ENCODE assay signal across 8 cellular contexts in the genomic region with DNA sequence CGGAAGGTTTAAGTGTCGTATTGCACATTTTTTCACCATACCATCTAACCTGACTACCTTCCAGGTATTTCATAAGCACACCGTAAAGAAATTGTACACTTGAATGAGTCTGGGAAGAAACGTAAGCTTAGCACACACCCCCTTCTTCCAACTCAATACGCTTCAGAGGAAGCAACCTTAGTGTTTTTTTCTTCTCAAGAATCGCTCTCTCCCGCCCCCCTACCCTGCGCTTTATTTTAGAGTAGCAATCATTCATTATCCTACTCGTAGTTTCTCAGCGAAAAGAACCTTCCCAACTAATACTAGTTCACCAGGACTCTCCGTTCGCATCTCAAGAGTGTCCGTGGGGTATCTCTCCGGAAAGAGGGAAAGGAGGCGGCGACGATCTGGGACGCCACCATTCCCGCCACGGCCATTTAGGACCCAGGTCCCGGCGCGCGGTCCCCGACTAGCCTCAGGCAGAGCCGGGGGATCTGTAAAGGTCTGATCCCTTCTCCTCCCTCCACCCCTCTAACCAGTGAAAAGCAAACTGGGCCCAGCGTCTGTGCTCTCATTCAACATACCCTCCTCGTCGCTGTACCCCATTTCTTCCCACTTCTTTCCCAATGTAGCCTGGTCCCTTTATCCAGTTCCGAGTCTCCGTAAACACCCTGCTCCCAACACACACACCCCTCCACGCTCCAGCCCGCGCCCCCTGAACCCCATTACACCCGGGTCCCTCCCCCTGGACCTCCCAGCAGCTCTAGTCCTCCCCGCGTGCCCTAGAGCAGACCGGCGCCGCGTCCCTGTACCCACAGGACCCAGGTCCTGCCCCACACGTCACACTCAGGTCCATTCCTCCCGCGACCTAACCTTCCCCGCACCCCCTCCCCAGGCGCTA. TPM values are rescaled to one million over a fixed set of nuclear protein-coding genes. Genes with fewer than 3 reads are reported as not detected.
DNase-seq lines count a peak whose midpoint lies in the region; TF ChIP-seq lines count a peak whose summit lies in the region.

No MANE protein-coding gene starts in this region.

- no peaks in the 10 kb centered on the region for H3K9me3 ChIP-seq in adrenal gland (replicated peaks in 1 of 3)
- no peaks in the 10 kb centered on the region for H3K9me3 ChIP-seq in hepatocyte (ENCODE audit: low read depth)

- intact Hi-C loops in adrenal gland (cut with DNase I), result no loop called here

- peaks cover 5% of the 10 kb centered on the region for H3K27me3 Mint-ChIP-seq in activated naive CD4-positive, alpha-beta T cell treated with anti-CD3 and anti-CD28 coated beads, Interleukin-2, amount 10 ng/mL, durations not matched to agents 7 days and 5 days

- no peaks in the 10 kb centered on the region for H3K9me2 ChIP-seq in hepatocyte (replicated peaks; ENCODE audit: insufficient read depth)

- H3K4me3 ChIP-seq in adrenal gland (peak overlapping the region; percentile 69 to 95 (median 80)), hepatocyte (peak overlapping the region; percentile 51), rectal smooth muscle tissue (ENCODE audit: low read length) (peak overlapping the region; percentile 84)

- H3K4me3 Mint-ChIP-seq in activated naive CD4-positive, alpha-beta T cell treated with anti-CD3 and anti-CD28 coated beads, Interleukin-2, amount 10 ng/mL, durations not matched to agents 7 days and 5 days, result peak overlapping the region; percentile 87

- H3K27ac ChIP-seq in adrenal gland (peak overlapping the region in 3 of 5 donors; percentile 44 to 81 (median 79)), hepatocyte (peak overlapping the region; percentile 78), rectal smooth muscle tissue (ENCODE audit: low read depth, low read length) (peak overlapping the region; percentile 68)

- no peaks in the 10 kb centered on the region for H3K27me3 ChIP-seq in adrenal gland
- H3K27me3 ChIP-seq in hepatocyte, result no peaks in the 10 kb centered on the region
- no peaks in the 10 kb centered on the region for H3K27me3 ChIP-seq in rectal smooth muscle tissue (ENCODE audit: control insufficient read depth, insufficient read depth, low read length)

- no peaks in the 10 kb centered on the region for H3K9me3 Mint-ChIP-seq in activated naive CD4-positive, alpha-beta T cell treated with anti-CD3 and anti-CD28 coated beads, Interleukin-2, amount 10 ng/mL, durations not matched to agents 7 days and 5 days

- TF ChIP-seq POLR2A in adrenal gland (IDR thresholded peaks at IDR 0.05), result no peak

- POLR2A ChIA-PET in HEK293T (lab: Yijun Ruan, JAX), result interaction anchor here (0.6 to 2.2 kb wide), 24 partner anchors 9 to 373 kb away, joined by 3 to 9 read pairs (median 4); a partner anchor contains a TSS

- H2AFZ ChIP-seq in hepatocyte, result peak overlapping the region; percentile 81

- TF ChIP-seq CTCF in adrenal gland (IDR thresholded peaks at IDR 0.05) (no peak), hepatocyte (IDR thresholded peaks at IDR 0.05; ENCODE audit: poor library complexity) (no peak)

- peak overlapping the region; percentile 42 for H3K27ac Mint-ChIP-seq in activated naive CD4-positive, alpha-beta T cell treated with anti-CD3 and anti-CD28 coated beads, Interleukin-2, amount 10 ng/mL, durations not matched to agents 7 days and 5 days

- 1% methylated on average over 42 to 46 of the region's 46 CpGs for WGBS in adrenal gland, 4 donors
- 1% methylated on average over 36 of the region's 46 CpGs for WGBS in hepatocyte (ENCODE audit: low lambda C conversion rate, missing lambda C conversion rate)

- CTCF ChIA-PET in activated naive CD4-positive, alpha-beta T cell treated with anti-CD3 and anti-CD28 coated beads, Interleukin-2, amount 10 ng/mL, durations not matched to agents 7 days and 5 days (lab: Charles Lee), result interaction anchor here (1.0 kb wide), 2 partner anchors 18 to 96 kb away, joined by 5 read pairs; no protein-coding TSS in a partner anchor
- CTCF ChIA-PET in HEK293T (lab: Yijun Ruan, JAX), result interaction anchor here (0.9 kb wide), 1 partner anchor 39 kb away, joined by 3 read pairs; no protein-coding TSS in a partner anchor

- peak overlapping the region; percentile 66 for H3K4me2 ChIP-seq in hepatocyte

- peaks cover 18% of the 10 kb centered on the region for H3K4me1 Mint-ChIP-seq in activated naive CD4-positive, alpha-beta T cell treated with anti-CD3 and anti-CD28 coated beads, Interleukin-2, amount 10 ng/mL, durations not matched to agents 7 days and 5 days

- H3K4me1 ChIP-seq in adrenal gland (replicated peaks in 1 of 2) (peaks cover 6 to 8% of the 10 kb centered on the region in 2 donors), hepatocyte (ENCODE audit: insufficient read depth) (peaks cover 3% of the 10 kb centered on the region), rectal smooth muscle tissue (ENCODE audit: control insufficient read depth, insufficient read depth, low read length) (peaks cover 6% of the 10 kb centered on the region)

- peaks cover 3% of the 10 kb centered on the region for H3K36me3 Mint-ChIP-seq in activated naive CD4-positive, alpha-beta T cell treated with anti-CD3 and anti-CD28 coated beads, Interleukin-2, amount 10 ng/mL, durations not matched to agents 7 days and 5 days

- peak overlapping the region; percentile 50 for H3K9ac ChIP-seq in rectal smooth muscle tissue (ENCODE audit: low read length)

- DNase-seq in activated naive CD4-positive, alpha-beta T cell treated with anti-CD3 and anti-CD28 coated beads, Interleukin-2, amount 10 ng/mL, durations not matched to agents 7 days and 5 days, result no peak
- no peak for DNase-seq in activated naive CD4-positive, alpha-beta T cell treated with anti-CD3 and anti-CD28 coated beads, Interleukin-2, amount 50 U/mL, for 16 hours
- DNase-seq in HEK293T (ENCODE audit: extremely low spot score) (peak; percentile 54), NCI-H1105 (lab: John Stamatoyannopoulos, UW) (peak; percentile 4), adrenal gland (peak in 6 of 7 donors; percentile 13 to 33 (median 23)), hepatocyte (ENCODE audit: low spot score) (peak; percentile 50), MV-4-11 (lab: John Stamatoyannopoulos, UW) (no peak)

- peaks cover 42% of the 10 kb centered on the region for H3K79me2 ChIP-seq in hepatocyte

- no peaks in the 10 kb centered on the region for H4K20me1 ChIP-seq in hepatocyte (ENCODE audit: insufficient read depth, poor library complexity, severe bottlenecking)

- no peaks in the 10 kb centered on the region for H3K36me3 ChIP-seq in adrenal gland (replicated peaks in 1 of 2)
- no peaks in the 10 kb centered on the region for H3K36me3 ChIP-seq in hepatocyte (replicated peaks; ENCODE audit: insufficient read depth, low read depth)
- no peaks in the 10 kb centered on the region for H3K36me3 ChIP-seq in rectal smooth muscle tissue (ENCODE audit: control insufficient read depth, insufficient read depth, low read length)

TF ChIP-seq in HEK293T, 16 proteins besides CTCF, POLR2A, EP300 and RAD21:
- TF ChIP-seq CTBP1 (IDR thresholded peaks at IDR 0.05; ENCODE audit: borderline replicate concordance), result no peak
- TF ChIP-seq ARNT (IDR thresholded peaks at IDR 0.05), result no peak
- no peak for TF ChIP-seq NFRKB (IDR thresholded peaks at IDR 0.05)
- no peak for TF ChIP-seq LEF1 (IDR thresholded peaks at IDR 0.05; ENCODE audit: borderline replicate concordance)
- TF ChIP-seq FOXM1 (IDR thresholded peaks at IDR 0.05; ENCODE audit: borderline replicate concordance), result no peak
- no peak for TF ChIP-seq ELF4 (IDR thresholded peaks at IDR 0.05)
- no peak for TF ChIP-seq L3MBTL2 (conservative IDR thresholded peaks at IDR 0.05)
- no peak for TF ChIP-seq SP1 (IDR thresholded peaks at IDR 0.05)
- TF ChIP-seq BHLHE40 (IDR thresholded peaks at IDR 0.05; ENCODE audit: borderline replicate concordance), result no peak
- no peak for TF ChIP-seq TARDBP (IDR thresholded peaks at IDR 0.05)
- no peak for TF ChIP-seq HDGF (IDR thresholded peaks at IDR 0.05; ENCODE audit: borderline replicate concordance)
- no peak for TF ChIP-seq SUZ12 (IDR thresholded peaks at IDR 0.05)
- TF ChIP-seq, protein P1, sequence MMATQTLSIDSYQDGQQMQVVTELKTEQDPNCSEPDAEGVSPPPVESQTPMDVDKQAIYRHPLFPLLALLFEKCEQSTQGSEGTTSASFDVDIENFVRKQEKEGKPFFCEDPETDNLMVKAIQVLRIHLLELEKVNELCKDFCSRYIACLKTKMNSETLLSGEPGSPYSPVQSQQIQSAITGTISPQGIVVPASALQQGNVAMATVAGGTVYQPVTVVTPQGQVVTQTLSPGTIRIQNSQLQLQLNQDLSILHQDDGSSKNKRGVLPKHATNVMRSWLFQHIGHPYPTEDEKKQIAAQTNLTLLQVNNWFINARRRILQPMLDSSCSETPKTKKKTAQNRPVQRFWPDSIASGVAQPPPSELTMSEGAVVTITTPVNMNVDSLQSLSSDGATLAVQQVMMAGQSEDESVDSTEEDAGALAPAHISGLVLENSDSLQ (IDR thresholded peaks at IDR 0.05), result no peak
- no peak for TF ChIP-seq ZNF384 (IDR thresholded peaks at IDR 0.05)
- TF ChIP-seq FOXK2 (IDR thresholded peaks at IDR 0.05), result no peak
- TF ChIP-seq FOXA1 (IDR thresholded peaks at IDR 0.05), result no peak

RNA-seq across cellular contexts. Expression of a gene that starts 16.0 kb away (rescaled TPM):
- total RNA-seq in adrenal gland, result 1 to 10 TPM in 1 of 8 donors, under 1 TPM in 7; 0.18 to 4.2 (median 0.46) TPM
- under 1 TPM; 0.40 to 0.74 (median 0.48) TPM for polyA plus RNA-seq in adrenal gland
- total RNA-seq in hepatocyte, result 0.20 and 0.50 TPM in 2 replicates
- 0.44 and 1.3 TPM in 2 replicates for polyA plus RNA-seq in hepatocyte

RNA-seq across cellular contexts. Expression of a gene that starts 30.6 kb away (rescaled TPM):
- 1 to 10 TPM in 3 of 8 donors, under 1 TPM in 3, not detected in 2; 0.12 to 4.3 (median 0.91) TPM for total RNA-seq in adrenal gland
- under 1 TPM; 0.27 to 0.48 (median 0.32) TPM for polyA plus RNA-seq in adrenal gland
- total RNA-seq in hepatocyte, result not detected in 2 replicates
- polyA plus RNA-seq in hepatocyte, result 0.40 TPM in 1 of 2 replicates, not detected in the other

RNA-seq across cellular contexts. Expression of a gene that starts 34.1 kb away (rescaled TPM):
- total RNA-seq in adrenal gland (10 to 100 TPM; 10.0 to 26.8 (median 18.3) TPM), hepatocyte (61.6 and 83.4 TPM in 2 replicates)
- polyA plus RNA-seq in adrenal gland (10 to 100 TPM in 1 of 3 donors, 1 to 10 TPM in 2; 7.3 to 11.6 (median 7.8) TPM), hepatocyte (13.2 and 19.4 TPM in 2 replicates)

Comparison
In these comparisons a context has a peak if more than half of its experiments do, and no peak if none do; other contexts are left out.
1. DNase-seq: peak in HEK293T (single experiment), NCI-H1105 (single experiment), adrenal gland (6 of 7) and hepatocyte (single experiment); none in activated naive CD4-positive, alpha-beta T cell treated with anti-CD3 and anti-CD28 coated beads, Interleukin-2, amount 10 ng/mL, durations not matched to agents 7 days and 5 days (single experiment), activated naive CD4-positive, alpha-beta T cell treated with anti-CD3 and anti-CD28 coated beads, Interleukin-2, amount 50 U/mL, for 16 hours (single experiment) and MV-4-11 (single experiment).
2. Peak in every context shown above with its lines, with median percentiles within 50 percentile points of each other: H3K27ac ChIP-seq and H3K4me3 ChIP-seq.